ENCODE assay signal across 29 cellular contexts in genomic region chr12:39448038-39448437, GRCh38.
"Had no signal": no experiment of that assay in that cellular context is flagged by ENCODE, and none has a peak within 500 bp of the region (broad histone marks: within the 10 kb centered on the region; RNA-seq: fewer than 3 reads in every experiment).

No MANE protein-coding gene starts in this region.

- H3K4me1 ChIP-seq: colonic mucosa, foreskin keratinocyte had no signal

- H3K27ac Mint-ChIP-seq: dendritic cell treated with granulocyte-macrophage colony-stimulating factor and Interleukin-4, amounts not matched to agents 40 ng/mL and 50 ng/mL, for 4 days; endodermal cell had no signal

- H3K27ac ChIP-seq: colonic mucosa, coronary artery, dorsolateral prefrontal cortex, epithelial cell of prostate, esophagus muscularis mucosa, esophagus squamous epithelium, foreskin keratinocyte, gastrocnemius medialis, gastroesophageal sphincter, heart left ventricle, heart right ventricle had no signal

- H3K9me3 ChIP-seq: colonic mucosa, esophagus muscularis mucosa, esophagus squamous epithelium, gastrocnemius medialis, gastroesophageal sphincter, heart left ventricle, heart right ventricle had no signal

- H3K27me3 ChIP-seq: colonic mucosa, dorsolateral prefrontal cortex, esophagus muscularis mucosa, esophagus squamous epithelium, gastrocnemius medialis, gastroesophageal sphincter, heart left ventricle had no signal

- H3K4me3 Mint-ChIP-seq: dendritic cell treated with granulocyte-macrophage colony-stimulating factor and Interleukin-4, amounts not matched to agents 40 ng/mL and 50 ng/mL, for 4 days; effector memory CD8-positive, alpha-beta T cell; endodermal cell had no signal

- H3K36me3 ChIP-seq: colonic mucosa, esophagus muscularis mucosa, esophagus squamous epithelium, gastrocnemius medialis, gastroesophageal sphincter, heart left ventricle, heart right ventricle had no signal

- ATAC-seq: effector memory CD8-positive, alpha-beta T cell; esophagus mucosa; gastrocnemius medialis; gastroesophageal sphincter; heart left ventricle; heart right ventricle had no signal

- DNase-seq: colonic mucosa; cortex of kidney; dermis blood vessel endothelial cell; dorsolateral prefrontal cortex; effector CD4-positive, alpha-beta T cell; effector CD8-positive, alpha-beta T cell; effector memory CD4-positive, alpha-beta T cell; effector memory CD8-positive, alpha-beta T cell; endodermal cell; erythroblast; esophagus squamous epithelium; foreskin fibroblast; foreskin keratinocyte; foreskin melanocyte; gastrocnemius medialis; glutamatergic neuron; head of caudate nucleus; heart left ventricle; heart right ventricle had no signal

- H3K4me3 ChIP-seq: colonic mucosa, coronary artery, dorsolateral prefrontal cortex, esophagus muscularis mucosa, esophagus squamous epithelium, gastrocnemius medialis, gastroesophageal sphincter, heart left ventricle, heart right ventricle had no signal

- FAIRE-seq: colon, endometrium, endothelial cell of umbilical vein, frontal cortex had no signal

- H3K27me3 Mint-ChIP-seq: effector memory CD8-positive, alpha-beta T cell had no signal

- H3K9me3 Mint-ChIP-seq: dendritic cell treated with granulocyte-macrophage colony-stimulating factor and Interleukin-4, amounts not matched to agents 40 ng/mL and 50 ng/mL, for 4 days; effector memory CD8-positive, alpha-beta T cell; endodermal cell had no signal
